In the genomic region with DNA sequence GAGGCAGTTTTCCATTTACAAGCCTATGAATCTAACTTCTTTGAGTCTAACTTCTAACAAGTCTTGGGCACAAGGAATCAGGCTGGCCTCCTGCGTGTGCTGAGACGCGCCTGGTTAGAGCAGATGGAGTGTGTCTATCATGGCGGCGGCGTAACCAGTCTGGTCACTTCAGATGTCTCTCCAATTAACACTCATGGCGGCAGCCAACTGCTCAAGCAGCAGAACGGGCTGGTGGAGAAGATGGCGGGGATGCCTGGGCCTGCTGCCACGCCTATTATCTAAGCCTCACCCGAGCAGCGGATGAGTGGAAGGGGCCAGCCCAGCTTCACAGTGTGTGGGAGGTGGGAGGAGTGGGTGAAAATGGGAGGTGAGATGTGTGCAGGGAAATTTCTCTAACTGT, we compare ENCODE assay signal across 20 cellular contexts.
DNase-seq lines count a peak whose midpoint lies in the region; ATAC-seq and TF ChIP-seq lines count a peak whose summit lies in the region.
"Had no signal": no experiment of that assay in that cellular context is flagged by ENCODE, and none has a peak within 500 bp of the region (broad histone marks: within the 10 kb centered on the region; RNA-seq: fewer than 3 reads in every experiment).

No MANE protein-coding gene starts in this region.

- no peak for ATAC-seq in stimulated activated naive B cell treated with anti-CD40 and anti-IgM and Interleukin-4, amounts not matched to agents 10 μg/mL and 1 μg/mL and 100 μg/mL, for 72 hours (replicated peaks)
- ATAC-seq: A549 had no signal

- no peak overlapping the region for H3K27ac Mint-ChIP-seq in stimulated activated naive B cell treated with anti-CD40 and anti-IgM and Interleukin-4, amounts not matched to agents 10 μg/mL and 1 μg/mL and 100 μg/mL, for 72 hours
- H3K27ac Mint-ChIP-seq: CD4-positive, alpha-beta T cell had no signal

- no peak overlapping the region for H3K4me3 Mint-ChIP-seq in stimulated activated naive B cell treated with anti-CD40 and anti-IgM and Interleukin-4, amounts not matched to agents 10 μg/mL and 1 μg/mL and 100 μg/mL, for 72 hours
- H3K4me3 Mint-ChIP-seq: CD14-positive monocyte; CD4-positive, alpha-beta T cell; CD8-positive, alpha-beta memory T cell had no signal

- peaks cover 0 to 4% of the 10 kb centered on the region in 2 donors for H3K27me3 Mint-ChIP-seq in stimulated activated naive B cell treated with anti-CD40 and anti-IgM and Interleukin-4, amounts not matched to agents 10 μg/mL and 1 μg/mL and 100 μg/mL, for 72 hours
- H3K27me3 Mint-ChIP-seq: CD4-positive, alpha-beta T cell had no signal

- no peaks in the 10 kb centered on the region for H3K36me3 Mint-ChIP-seq in stimulated activated naive B cell treated with anti-CD40 and anti-IgM and Interleukin-4, amounts not matched to agents 10 μg/mL and 1 μg/mL and 100 μg/mL, for 72 hours
- H3K36me3 Mint-ChIP-seq: CD8-positive, alpha-beta memory T cell had no signal

- H3K4me1 Mint-ChIP-seq in stimulated activated naive B cell treated with anti-CD40 and anti-IgM and Interleukin-4, amounts not matched to agents 10 μg/mL and 1 μg/mL and 100 μg/mL, for 72 hours, result no peaks in the 10 kb centered on the region
- H3K4me1 Mint-ChIP-seq: CD8-positive, alpha-beta memory T cell had no signal

- H3K9me3 Mint-ChIP-seq in stimulated activated naive B cell treated with anti-CD40 and anti-IgM and Interleukin-4, amounts not matched to agents 10 μg/mL and 1 μg/mL and 100 μg/mL, for 72 hours, result peaks cover 0 to 2% of the 10 kb centered on the region in 2 donors
- H3K9me3 Mint-ChIP-seq: CD4-positive, alpha-beta T cell; CD8-positive, alpha-beta memory T cell had no signal

- DNase-seq in NCI-H510A (lab: John Stamatoyannopoulos, UW) (peak; percentile 8), NCI-H510A treated with DMSO at 0.1 percent for 48 hours (lab: John Stamatoyannopoulos, UW) (no peak), islet precursor cell (peak; percentile 41), occipital lobe (lab: John Stamatoyannopoulos, UW) (peak; percentile 16), NCI-H345 treated with DMSO at 0.1 percent for 48 hours (lab: John Stamatoyannopoulos, UW; ENCODE audit: unreplicated experiment) (no peak), GM20000 (ENCODE audit: low spot score) (no peak)
- no peak for DNase-seq in stimulated activated naive B cell treated with anti-CD40 and anti-IgM and Interleukin-4, amounts not matched to agents 10 μg/mL and 1 μg/mL and 100 μg/mL, for 72 hours
- DNase-seq: 8988T; ACHN; AML-193; BE2C; CD4-positive, alpha-beta T cell; CD8-positive, alpha-beta memory T cell; DMS 273 treated with DMSO at 0.1 percent for 48 hours; DMS79; EL; GF-D8; GOT3 had no signal

- TF ChIP-seq CTCF in GM20000 (IDR thresholded peaks at IDR 0.05; ENCODE audit: extremely low read depth, missing control alignments), result no peak

Comparison
In these comparisons a context has a peak if more than half of its experiments do, and no peak if none do; other contexts are left out.
1. DNase-seq: peak in NCI-H510A (single experiment), islet precursor cell (single experiment) and occipital lobe (single experiment); none in NCI-H510A treated with DMSO at 0.1 percent for 48 hours (single experiment), NCI-H345 treated with DMSO at 0.1 percent for 48 hours (single experiment), stimulated activated naive B cell treated with anti-CD40 and anti-IgM and Interleukin-4, amounts not matched to agents 10 μg/mL and 1 μg/mL and 100 μg/mL, for 72 hours (single experiment) and GM20000 (single experiment).